In genomic region chr2:21038403-21039073, GRCh38 we compare ENCODE assay signal across 16 cellular contexts. TPM values are rescaled to one million over a fixed set of nuclear protein-coding genes. Genes with fewer than 3 reads are reported as not detected.
DNase-seq lines count a peak whose midpoint lies in the region; ATAC-seq, FAIRE-seq and TF ChIP-seq lines count a peak whose summit lies in the region.
"Had no signal": no experiment of that assay in that cellular context is flagged by ENCODE, and none has a peak within 500 bp of the region (broad histone marks: within the 10 kb centered on the region; RNA-seq: fewer than 3 reads in every experiment).

No MANE protein-coding gene starts in this region.

- H2AFZ ChIP-seq in GM23248 = no peak overlapping the region

- no peak overlapping the region for H3K4me2 ChIP-seq in GM23248 (ENCODE audit: unreplicated experiment)

- H3K27ac ChIP-seq in GM23248 (no peak overlapping the region), heart left ventricle (peak overlapping the region; percentile 39 to 94 (median 71))
- H3K27ac ChIP-seq: thyroid gland had no signal

- peak; percentile 62 to 80 (median 72) for ATAC-seq in heart left ventricle
- ATAC-seq in sciatic nerve = peak; percentile 64
- ATAC-seq in HG02970 (IDR thresholded peaks at IDR 0.05; ENCODE audit: low FRiP score, unreplicated experiment) = no peak

- no peaks in the 10 kb centered on the region for H4K20me1 ChIP-seq in GM23248 (ENCODE audit: insufficient read depth)

- DNase-seq in GM23248 = peak; percentile 23
- DNase-seq in bronchial epithelial cell (ENCODE audit: low read depth) = peak; percentile 81
- no peak for DNase-seq in heart left ventricle
- no peak for DNase-seq in sciatic nerve (ENCODE audit: low spot score)
- no peak for DNase-seq in DMS 273 (lab: John Stamatoyannopoulos, UW; ENCODE audit: unreplicated experiment)
- no peak for DNase-seq in NCI-H2171 (lab: John Stamatoyannopoulos, UW)
- DNase-seq in SIG-M5 treated with dmso at 0.1 percent for 504 hours (lab: John Stamatoyannopoulos, UW; ENCODE audit: unreplicated experiment) = no peak
- DNase-seq: activated T-cell treated with anti-CD3 and anti-CD28 coated beads, Interleukin-2, amount 50 U/mL, for 48 hours; amniotic stem cell; effector CD8-positive, alpha-beta T cell; mesenchymal stem cell; NCI-H446 treated with DMSO at 0.1 percent for 48 hours; thyroid gland had no signal

- H3K36me3 ChIP-seq in GM23248 (ENCODE audit: low read depth) (no peaks in the 10 kb centered on the region), bronchial epithelial cell (ENCODE audit: control insufficient read depth, insufficient read depth, low read length) (no peaks in the 10 kb centered on the region), heart left ventricle (peaks cover 0 to 5% (median 0%) of the 10 kb centered on the region in 9 donors)
- H3K36me3 ChIP-seq: thyroid gland had no signal

- FAIRE-seq in bronchial epithelial cell (lab: Jason Lieb, UNC) = no peak
- FAIRE-seq: D721Med had no signal

- no peak for TF ChIP-seq POLR2A in heart left ventricle (IDR thresholded peaks at IDR 0.05)

- in situ Hi-C loops in GM23248 (cut with MboI) = no loop called here

- H3K4me3 ChIP-seq in GM23248 (no peak overlapping the region), bronchial epithelial cell (ENCODE audit: low read depth, low read length) (no peak overlapping the region), heart left ventricle (no peak overlapping the region)
- H3K4me3 ChIP-seq: thyroid gland had no signal

- H3K79me2 ChIP-seq in GM23248 (ENCODE audit: insufficient read depth) = no peaks in the 10 kb centered on the region

- no peaks in the 10 kb centered on the region for H3K9me3 ChIP-seq in GM23248 (ENCODE audit: low read depth)
- no peaks in the 10 kb centered on the region for H3K9me3 ChIP-seq in heart left ventricle
- H3K9me3 ChIP-seq: thyroid gland had no signal

- intact Hi-C loops in heart left ventricle (cut with DNase I) = no loop called here
- intact Hi-C loops in sciatic nerve (cut with DNase I) = no loop called here

- no peaks in the 10 kb centered on the region for H3F3A ChIP-seq in GM23248 (ENCODE audit: insufficient read depth)

- 0 out of 2 replicates have a peak, but pooled peaks cover 18% of the 10 kb centered on the region for H3K27me3 ChIP-seq in GM23248 (replicated peaks; ENCODE audit: insufficient read depth)
- peaks cover 4% of the 10 kb centered on the region for H3K27me3 ChIP-seq in bronchial epithelial cell (ENCODE audit: control insufficient read depth, insufficient read depth, low read length)
- H3K27me3 ChIP-seq in heart left ventricle = peaks cover 0 to 7% (median 0%) of the 10 kb centered on the region in 9 donors
- H3K27me3 ChIP-seq: thyroid gland had no signal

- no peaks in the 10 kb centered on the region for H3K9me2 ChIP-seq in GM23248 (ENCODE audit: insufficient read depth)

- no peaks in the 10 kb centered on the region for H3K4me1 ChIP-seq in GM23248 (ENCODE audit: insufficient read depth)
- peaks cover 0 to 22% (median 8%) of the 10 kb centered on the region in 12 donors for H3K4me1 ChIP-seq in heart left ventricle

- no peak overlapping the region for H3K9ac ChIP-seq in GM23248

- WGBS in GM23248 (ENCODE audit: low coverage in 1 of 2, low lambda C conversion rate in 2 of 2, missing lambda C conversion rate in 2 of 2), 2 experiments = 13 to 15% methylated on average over 4 of the region's 4 CpGs
- WGBS in heart left ventricle, 4 donors = 47 to 62% (median 51%) methylated on average over 4 of the region's 4 CpGs

- TF ChIP-seq CTCF in bronchial epithelial cell (IDR thresholded peaks at IDR 0.05; ENCODE audit: insufficient read depth, low read length, severe bottlenecking) = no peak
- TF ChIP-seq CTCF in heart left ventricle (IDR thresholded peaks at IDR 0.05) = no peak

RNA-seq across cellular contexts. Expression of gene APOB, which starts 5.3 kb away (rescaled TPM):
- not detected in 2 replicates for total RNA-seq in GM23248 (2014; rRNA removed; shearing (Covaris generic))
- polyA plus RNA-seq in GM23248 (2016; fragmentation: Nextera tagmentation; extraction: Ambion mirVana) (not detected in 2 replicates), heart left ventricle (1 to 10 TPM in 1 of 2 donors, under 1 TPM in 1; 0.72 to 2.3 TPM)
- total RNA-seq in bronchial epithelial cell (under 0.01 TPM in 1 of 2 replicates, not detected in the other), heart left ventricle (10 to 100 TPM in 6 of 9 donors, 1 to 10 TPM in 3; 4.3 to 55.6 (median 11.9) TPM), sciatic nerve (2.9 TPM)
- total RNA-seq: T-helper 1 cell treated with Interleukin-12 subunit alpha and Interleukin-12 subunit beta and Interleukin-4 antibody, amounts not matched to agents 30 ng/mL and 1 ng/mL, for 36 hours had no signal

Comparison
In these comparisons a context has a peak if more than half of its experiments do, and no peak if none do; other contexts are left out.
1. DNase-seq: peak in GM23248 (single experiment) and bronchial epithelial cell (single experiment); none in heart left ventricle (0 of 5), sciatic nerve (single experiment), DMS 273 (single experiment), NCI-H2171 (single experiment) and SIG-M5 treated with dmso at 0.1 percent for 504 hours (single experiment).